In the genomic region with DNA sequence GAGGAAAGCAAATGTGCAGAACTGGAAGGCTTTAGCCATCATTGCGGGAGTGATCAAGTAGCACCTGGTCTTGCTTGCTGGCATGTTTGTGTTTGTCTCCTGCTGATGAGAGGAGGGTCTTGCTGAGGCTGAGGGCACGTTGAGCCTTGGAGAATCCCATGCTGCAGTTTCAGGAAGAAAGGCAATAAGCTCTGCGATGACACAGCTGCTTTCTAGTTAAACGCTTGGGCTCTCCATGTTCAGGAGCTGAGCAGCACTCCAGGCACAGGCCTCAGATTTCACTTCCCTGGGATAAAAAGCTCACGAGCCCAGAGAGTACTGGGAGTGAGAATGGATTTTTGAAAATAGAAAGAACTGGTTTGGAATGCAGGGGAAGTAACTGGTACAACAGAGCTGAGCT, we compare ENCODE assay signal across 17 cellular contexts.
"Had no signal": no experiment of that assay in that cellular context is flagged by ENCODE, and none has a peak within 500 bp of the region (broad histone marks: within the 10 kb centered on the region; RNA-seq: fewer than 3 reads in every experiment).

No MANE protein-coding gene starts in this region.

- H3K9me3 ChIP-seq: body of pancreas, left lung, tibial nerve, vagina had no signal

- H3K36me3 ChIP-seq: tibial nerve, vagina had no signal

- H3K36me3 Mint-ChIP-seq: activated naive CD8-positive, alpha-beta T cell treated with anti-CD3 and anti-CD28 coated beads for 36 hours had no signal

- H3K27ac ChIP-seq: body of pancreas, left lung, tibial nerve, vagina had no signal

- H3K27me3 ChIP-seq: body of pancreas, left lung, tibial nerve, vagina had no signal

- H3K4me1 ChIP-seq: left lung, vagina had no signal

- H3K4me3 ChIP-seq: body of pancreas, left lung, tibial nerve, vagina had no signal

- H3K27ac Mint-ChIP-seq: activated CD4-positive, alpha-beta T cell treated with anti-CD3 and anti-CD28 coated beads, Interleukin-2, amount 10 ng/mL, durations not matched to agents 7 days and 5 days; activated naive CD8-positive, alpha-beta T cell treated with anti-CD3 and anti-CD28 coated beads for 36 hours; activated T-helper 1 cell treated with anti-CD3 and anti-CD28 coated beads, Interleukin-12 subunit alpha, Interleukin-12 subunit beta, Interleukin-2, Interleukin-4 antibody, amounts not matched to agents 30 ng/mL and 10 ng/mL and 1 ng/mL, durations not matched to agents 14 hours and 24 hours and 36 hours had no signal

- FAIRE-seq: colon, endometrium, keratinocyte had no signal

- H3K4me3 Mint-ChIP-seq: activated CD4-positive, alpha-beta T cell treated with anti-CD3 and anti-CD28 coated beads, Interleukin-2, amount 10 ng/mL, durations not matched to agents 7 days and 5 days; activated naive CD8-positive, alpha-beta T cell treated with anti-CD3 and anti-CD28 coated beads for 36 hours; activated T-helper 1 cell treated with anti-CD3 and anti-CD28 coated beads, Interleukin-12 subunit alpha, Interleukin-12 subunit beta, Interleukin-2, Interleukin-4 antibody, amounts not matched to agents 30 ng/mL and 10 ng/mL and 1 ng/mL, durations not matched to agents 14 hours and 24 hours and 36 hours had no signal

- ATAC-seq: body of pancreas, left lung had no signal

- H3K9me3 Mint-ChIP-seq: activated CD4-positive, alpha-beta T cell treated with anti-CD3 and anti-CD28 coated beads, Interleukin-2, amount 10 ng/mL, durations not matched to agents 7 days and 5 days; activated naive CD8-positive, alpha-beta T cell treated with anti-CD3 and anti-CD28 coated beads for 36 hours; activated T-helper 1 cell treated with anti-CD3 and anti-CD28 coated beads, Interleukin-12 subunit alpha, Interleukin-12 subunit beta, Interleukin-2, Interleukin-4 antibody, amounts not matched to agents 30 ng/mL and 10 ng/mL and 1 ng/mL, durations not matched to agents 14 hours and 24 hours and 36 hours had no signal

- DNase-seq: activated CD4-positive, alpha-beta T cell treated with anti-CD3 and anti-CD28 coated beads, Interleukin-2, amount 10 ng/mL, durations not matched to agents 7 days and 5 days; activated naive CD8-positive, alpha-beta T cell treated with anti-CD3 and anti-CD28 coated beads for 36 hours; amygdala; body of pancreas; caudate nucleus; left lung; mammary epithelial cell; stimulated activated CD4-positive, alpha-beta T cell treated with anti-CD3 and anti-CD28 coated beads, Interleukin-15, amount 100 ng/mL, for 24 hours; stimulated activated CD4-positive, alpha-beta T cell treated with anti-CD3 and anti-CD28 coated beads, Interleukin-4, amount 100 ng/mL, for 1 hour; stimulated activated naive CD4-positive, alpha-beta T cell treated with Interleukin-2 at 50 U/mL for 16 hours; substantia nigra had no signal

- H3K27me3 Mint-ChIP-seq: activated naive CD8-positive, alpha-beta T cell treated with anti-CD3 and anti-CD28 coated beads for 36 hours had no signal

- H3K4me1 Mint-ChIP-seq: activated CD4-positive, alpha-beta T cell treated with anti-CD3 and anti-CD28 coated beads, Interleukin-2, amount 10 ng/mL, durations not matched to agents 7 days and 5 days; activated naive CD8-positive, alpha-beta T cell treated with anti-CD3 and anti-CD28 coated beads for 36 hours had no signal
